Comparison of ENCODE assay signal across 17 cellular contexts in genomic region chr3:47629770-47630169, GRCh38. TPM values are rescaled to one million over a fixed set of nuclear protein-coding genes. Genes with fewer than 3 reads are reported as not detected.
DNase-seq lines count a peak whose midpoint lies in the region; ATAC-seq lines count a peak whose summit lies in the region.
"Had no signal": no experiment of that assay in that cellular context is flagged by ENCODE, and none has a peak within 500 bp of the region (broad histone marks: within the 10 kb centered on the region; RNA-seq: fewer than 3 reads in every experiment).

No MANE protein-coding gene starts in this region.

- POLR2A ChIA-PET in activated CD4-positive, alpha-beta T cell treated with anti-CD3 and anti-CD28 coated beads for 36 hours (lab: Charles Lee) = no interaction called here

- no peaks in the 10 kb centered on the region for H3K27me3 Mint-ChIP-seq in activated naive CD4-positive, alpha-beta T cell treated with anti-CD3 and anti-CD28 coated beads, Interleukin-2, amount 10 ng/mL, durations not matched to agents 7 days and 5 days
- H3K27me3 Mint-ChIP-seq in T-helper 17 cell (no peaks in the 10 kb centered on the region), memory B cell (no peaks in the 10 kb centered on the region)
- H3K27me3 Mint-ChIP-seq in activated CD4-positive, alpha-beta T cell treated with anti-CD3 and anti-CD28 coated beads for 36 hours = no peaks in the 10 kb centered on the region
- H3K27me3 Mint-ChIP-seq: CD4-positive, CD25-positive, alpha-beta regulatory T cell; CD8-positive, alpha-beta memory T cell; IgD-negative memory B cell had no signal

- H3K4me1 Mint-ChIP-seq in activated naive CD4-positive, alpha-beta T cell treated with anti-CD3 and anti-CD28 coated beads, Interleukin-2, amount 10 ng/mL, durations not matched to agents 7 days and 5 days = peaks cover under 1% of the 10 kb centered on the region
- H3K4me1 Mint-ChIP-seq in T-helper 17 cell = peaks cover 12% of the 10 kb centered on the region
- H3K4me1 Mint-ChIP-seq in memory B cell = peaks cover 2% of the 10 kb centered on the region
- no peaks in the 10 kb centered on the region for H3K4me1 Mint-ChIP-seq in stimulated activated effector memory CD8-positive, alpha-beta T cell treated with anti-CD3 and anti-CD28 coated beads, Interleukin-12 subunit alpha, Interleukin-12 subunit beta, amount 100 ng/mL, for 72 hours
- no peaks in the 10 kb centered on the region for H3K4me1 Mint-ChIP-seq in activated CD4-positive, alpha-beta T cell treated with anti-CD3 and anti-CD28 coated beads for 36 hours
- H3K4me1 Mint-ChIP-seq: H9 had no signal

- no peak for ATAC-seq in T-helper 17 cell
- no peak for ATAC-seq in memory B cell (ENCODE audit: low read depth)
- ATAC-seq in stimulated activated effector memory CD8-positive, alpha-beta T cell treated with anti-CD3 and anti-CD28 coated beads, Interleukin-12 subunit alpha, Interleukin-12 subunit beta, amount 100 ng/mL, for 72 hours = no peak
- no peak for ATAC-seq in activated CD4-positive, alpha-beta T cell treated with anti-CD3 and anti-CD28 coated beads for 36 hours
- no peak for ATAC-seq in GM18907 (IDR thresholded peaks at IDR 0.05; ENCODE audit: unreplicated experiment)
- ATAC-seq: HepG2 had no signal

- H3K9me3 ChIP-seq in T-helper 17 cell (ENCODE audit: control insufficient read depth, low read length, poor library complexity, severe bottlenecking) = no peaks in the 10 kb centered on the region
- H3K9me3 ChIP-seq: BE2C had no signal

- peaks cover 59% of the 10 kb centered on the region for H3K36me3 Mint-ChIP-seq in activated naive CD4-positive, alpha-beta T cell treated with anti-CD3 and anti-CD28 coated beads, Interleukin-2, amount 10 ng/mL, durations not matched to agents 7 days and 5 days
- H3K36me3 Mint-ChIP-seq in T-helper 17 cell (ENCODE audit: low read depth) (peaks cover 15% of the 10 kb centered on the region), memory B cell (peaks cover 39% of the 10 kb centered on the region)
- peaks cover 100% of the 10 kb centered on the region for H3K36me3 Mint-ChIP-seq in stimulated activated effector memory CD8-positive, alpha-beta T cell treated with anti-CD3 and anti-CD28 coated beads, Interleukin-12 subunit alpha, Interleukin-12 subunit beta, amount 100 ng/mL, for 72 hours
- H3K36me3 Mint-ChIP-seq in activated CD4-positive, alpha-beta T cell treated with anti-CD3 and anti-CD28 coated beads for 36 hours (ENCODE audit: low read depth) = peaks cover 43% of the 10 kb centered on the region

- no peak overlapping the region for H3K4me3 Mint-ChIP-seq in activated naive CD4-positive, alpha-beta T cell treated with anti-CD3 and anti-CD28 coated beads, Interleukin-2, amount 10 ng/mL, durations not matched to agents 7 days and 5 days
- H3K4me3 Mint-ChIP-seq in T-helper 17 cell = no peak overlapping the region
- no peak overlapping the region for H3K4me3 Mint-ChIP-seq in memory B cell
- H3K4me3 Mint-ChIP-seq in stimulated activated effector memory CD8-positive, alpha-beta T cell treated with anti-CD3 and anti-CD28 coated beads, Interleukin-12 subunit alpha, Interleukin-12 subunit beta, amount 100 ng/mL, for 72 hours = no peak overlapping the region
- no peak overlapping the region for H3K4me3 Mint-ChIP-seq in activated CD4-positive, alpha-beta T cell treated with anti-CD3 and anti-CD28 coated beads for 36 hours
- H3K4me3 Mint-ChIP-seq: CD4-positive, CD25-positive, alpha-beta regulatory T cell; CD8-positive, alpha-beta memory T cell; H9; IgD-negative memory B cell had no signal

- intact Hi-C loops in activated CD4-positive, alpha-beta T cell treated with anti-CD3 and anti-CD28 coated beads for 36 hours (cut with DNase I, micrococcal nuclease) = no loop called here

- CTCF ChIA-PET in activated naive CD4-positive, alpha-beta T cell treated with anti-CD3 and anti-CD28 coated beads, Interleukin-2, amount 10 ng/mL, durations not matched to agents 7 days and 5 days (lab: Charles Lee) = no interaction called here
- CTCF ChIA-PET in activated CD4-positive, alpha-beta T cell treated with anti-CD3 and anti-CD28 coated beads for 36 hours (lab: Charles Lee) = interaction anchor here (0.6 to 1.5 kb wide), 3 partner anchors 14 to 504 kb away, joined by 3 read pairs; no protein-coding TSS in a partner anchor

- H3K27ac Mint-ChIP-seq in activated naive CD4-positive, alpha-beta T cell treated with anti-CD3 and anti-CD28 coated beads, Interleukin-2, amount 10 ng/mL, durations not matched to agents 7 days and 5 days = peak overlapping the region; percentile 64
- H3K27ac Mint-ChIP-seq in T-helper 17 cell (peak overlapping the region; percentile 11), memory B cell (peak overlapping the region; percentile 63)
- peak overlapping the region; percentile 27 for H3K27ac Mint-ChIP-seq in stimulated activated effector memory CD8-positive, alpha-beta T cell treated with anti-CD3 and anti-CD28 coated beads, Interleukin-12 subunit alpha, Interleukin-12 subunit beta, amount 100 ng/mL, for 72 hours
- no peak overlapping the region for H3K27ac Mint-ChIP-seq in activated CD4-positive, alpha-beta T cell treated with anti-CD3 and anti-CD28 coated beads for 36 hours

- DNase-seq in activated naive CD4-positive, alpha-beta T cell treated with anti-CD3 and anti-CD28 coated beads, Interleukin-2, amount 10 ng/mL, durations not matched to agents 7 days and 5 days = no peak
- DNase-seq in activated naive CD4-positive, alpha-beta T cell treated with Interleukin-2 at 50 U/mL for 16 hours = no peak
- DNase-seq in T-helper 17 cell (no peak), memory B cell (ENCODE audit: low spot score in 2 of 2) (no peak), NCI-H446 (lab: John Stamatoyannopoulos, UW) (no peak)
- DNase-seq in stimulated activated effector memory CD8-positive, alpha-beta T cell treated with anti-CD3 and anti-CD28 coated beads, Interleukin-12 subunit alpha, Interleukin-12 subunit beta, amount 100 ng/mL, for 72 hours (ENCODE audit: low spot score in 2 of 2) = no peak
- DNase-seq in activated CD4-positive, alpha-beta T cell treated with anti-CD3 and anti-CD28 coated beads for 36 hours = no peak
- DNase-seq: ACHN; BE2C; C1 segment of cervical spinal cord; CD4-positive, CD25-positive, alpha-beta regulatory T cell; CD8-positive, alpha-beta memory T cell; COR-L47; H9 had no signal

- no peaks in the 10 kb centered on the region for H3K9me3 Mint-ChIP-seq in activated naive CD4-positive, alpha-beta T cell treated with anti-CD3 and anti-CD28 coated beads, Interleukin-2, amount 10 ng/mL, durations not matched to agents 7 days and 5 days
- no peaks in the 10 kb centered on the region for H3K9me3 Mint-ChIP-seq in memory B cell
- H3K9me3 Mint-ChIP-seq in stimulated activated effector memory CD8-positive, alpha-beta T cell treated with anti-CD3 and anti-CD28 coated beads, Interleukin-12 subunit alpha, Interleukin-12 subunit beta, amount 100 ng/mL, for 72 hours = no peaks in the 10 kb centered on the region
- no peaks in the 10 kb centered on the region for H3K9me3 Mint-ChIP-seq in activated CD4-positive, alpha-beta T cell treated with anti-CD3 and anti-CD28 coated beads for 36 hours (ENCODE audit: low read depth)
- H3K9me3 Mint-ChIP-seq: CD4-positive, CD25-positive, alpha-beta regulatory T cell; CD8-positive, alpha-beta memory T cell; H9; IgD-negative memory B cell had no signal

RNA-seq across cellular contexts. Expression of gene CSPG5, which starts 51.1 kb away (rescaled TPM):
- under 1 TPM; 0.21 to 0.35 TPM for total RNA-seq in T-helper 17 cell
- under 1 TPM; 0.78 to 0.97 TPM for total RNA-seq in activated CD4-positive, alpha-beta T cell treated with anti-CD3 and anti-CD28 coated beads for 36 hours
- total RNA-seq: CD4-positive, CD25-positive, alpha-beta regulatory T cell had no signal
